9 cellular contexts compared by ENCODE assay signal in genomic region chr11:66958956-66959274, GRCh38. TPM values are rescaled to one million over a fixed set of nuclear protein-coding genes. Genes with fewer than 3 reads are reported as not detected.
A peak's percentile ranks its signal among the peaks of the same experiment; 100 is the strongest.
DNase-seq lines count a peak whose midpoint lies in the region; ATAC-seq and TF ChIP-seq lines count a peak whose summit lies in the region.
"Had no signal": no experiment of that assay in that cellular context is flagged by ENCODE, and none has a peak within 500 bp of the region (broad histone marks: within the 10 kb centered on the region; RNA-seq: fewer than 3 reads in every experiment).

No MANE protein-coding gene starts in this region.

- POLR2A ChIA-PET in WTC11 (lab: Charles Lee), result interaction anchor here (0.6 to 1.9 kb wide), 10 partner anchors 9 to 281 kb away, joined by 3 to 9 read pairs (median 5); partner anchors contain the start of genes C11orf86 and RCE1

- DNase-seq in GM23248 (peak; percentile 15), WTC11 (ENCODE audit: low spot score) (no peak), fibroblast of the aortic adventitia (ENCODE audit: low read depth) (no peak), gastrocnemius medialis (no peak), amygdala (lab: John Stamatoyannopoulos, UW) (no peak), SHP77 treated with DMSO at 0.1 percent for 48 hours (lab: John Stamatoyannopoulos, UW) (no peak)

- H3K9me3 ChIP-seq in GM23248 (ENCODE audit: low read depth) (no peaks in the 10 kb centered on the region), gastrocnemius medialis (no peaks in the 10 kb centered on the region)

- CTCF ChIA-PET in WTC11 (lab: Charles Lee), result interaction anchor here (0.8 to 4.4 kb wide), 11 partner anchors 8 to 493 kb away, joined by 3 to 29 read pairs (median 6); partner anchors contain the start of genes C11orf86, PELI3 and SYT12

- H3K36me3 Mint-ChIP-seq in WTC11, result peaks cover 2% of the 10 kb centered on the region; the same call in 1 of the 2 replicates

- H3K4me3 ChIP-seq in GM23248 (peak overlapping the region; percentile 58), fibroblast of the aortic adventitia (ENCODE audit: low read depth, low read length) (peak overlapping the region; percentile 61), gastrocnemius medialis (peak overlapping the region; percentile 34 to 82 (median 54))

- H3K9ac ChIP-seq in GM23248, result no peak overlapping the region

- H4K20me1 ChIP-seq in GM23248 (ENCODE audit: insufficient read depth), result no peaks in the 10 kb centered on the region

- no peaks in the 10 kb centered on the region for H3K9me2 ChIP-seq in GM23248 (ENCODE audit: insufficient read depth)

- H3K4me2 ChIP-seq in GM23248 (ENCODE audit: unreplicated experiment), result peak overlapping the region; percentile 66

- H3K27me3 ChIP-seq in GM23248 (replicated peaks; ENCODE audit: insufficient read depth), result no peaks in the 10 kb centered on the region
- no peaks in the 10 kb centered on the region for H3K27me3 ChIP-seq in gastrocnemius medialis

- 8 to 14% methylated on average over 10 of the region's 10 CpGs for WGBS in GM23248 (ENCODE audit: low coverage in 1 of 2, low lambda C conversion rate in 2 of 2, missing lambda C conversion rate in 2 of 2), 2 experiments

- peaks cover 17% of the 10 kb centered on the region for H3K27me3 Mint-ChIP-seq in WTC11 (ENCODE audit: low read depth)

- no peak for ATAC-seq in WTC11
- ATAC-seq in gastrocnemius medialis, result no peak
- ATAC-seq in HG03442 (IDR thresholded peaks at IDR 0.05; ENCODE audit: unreplicated experiment), result no peak
- no peak for ATAC-seq in GM18519 (IDR thresholded peaks at IDR 0.05; ENCODE audit: low FRiP score, unreplicated experiment)

- intact Hi-C loops in gastrocnemius medialis (cut with DNase I; ENCODE audit: low total_unique reads), result loop anchor here (1.0 to 5.0 kb wide), 5 partner anchors 67 to 1297 kb away; partner anchors contain the start of genes RCE1 and RELA

- H3K27ac Mint-ChIP-seq in WTC11, result peak overlapping the region; percentile 99

- H3K27ac ChIP-seq in GM23248 (peak overlapping the region; percentile 28), gastrocnemius medialis (peak overlapping the region; percentile 83 to 91 (median 86))

- H3K79me2 ChIP-seq in GM23248 (ENCODE audit: insufficient read depth), result 0 out of 2 replicates have a peak, but pooled peaks cover 3% of the 10 kb centered on the region

- no peaks in the 10 kb centered on the region for H3K36me3 ChIP-seq in GM23248 (ENCODE audit: low read depth)
- H3K36me3 ChIP-seq in gastrocnemius medialis, result no peaks in the 10 kb centered on the region

- no peak for TF ChIP-seq POLR2A in gastrocnemius medialis (IDR thresholded peaks at IDR 0.05)

- no peak for TF ChIP-seq CTCF in WTC11 (IDR thresholded peaks at IDR 0.05)
- TF ChIP-seq CTCF in fibroblast of the aortic adventitia (IDR thresholded peaks at IDR 0.05; ENCODE audit: insufficient read depth, low read length), result no peak
- no peak for TF ChIP-seq CTCF in gastrocnemius medialis (IDR thresholded peaks at IDR 0.05 in 4 of 5, conservative IDR thresholded peaks at IDR 0.05 in 1 of 5)

- H3K9me3 Mint-ChIP-seq in WTC11, result no peaks in the 10 kb centered on the region

- H3K4me1 Mint-ChIP-seq in WTC11, result peaks cover 26% of the 10 kb centered on the region

- in situ Hi-C loops in GM23248 (cut with MboI) (no loop called here), gastrocnemius medialis (cut with MboI; ENCODE audit: low sequenced_read_pairs in 4 of 4) (no loop called here)

- H3F3A ChIP-seq in GM23248 (ENCODE audit: insufficient read depth), result peaks cover 8% of the 10 kb centered on the region; the same call in 1 of the 2 replicates

- H3K4me1 ChIP-seq in GM23248 (ENCODE audit: insufficient read depth) (peaks cover 19% of the 10 kb centered on the region), gastrocnemius medialis (peaks cover 5 to 22% of the 10 kb centered on the region in 2 donors)

- H2AFZ ChIP-seq in GM23248, result peak overlapping the region; percentile 81

- peak overlapping the region; percentile 71 for H3K4me3 Mint-ChIP-seq in WTC11

TF ChIP-seq in WTC11, 78 proteins besides CTCF, POLR2A, EP300 and RAD21:
- no peak for TF ChIP-seq ZNF121 (CRISPR knock-in tag; IDR thresholded peaks at IDR 0.05)
- TF ChIP-seq FOXP1 (CRISPR knock-in tag; IDR thresholded peaks at IDR 0.05; ENCODE audit: borderline replicate concordance), result peak; percentile 10; the same call in 1 of the 2 replicates
- TF ChIP-seq MYBL2 (CRISPR knock-in tag; IDR thresholded peaks at IDR 0.05), result peak; percentile 17
- TF ChIP-seq MAX (CRISPR knock-in tag; IDR thresholded peaks at IDR 0.05), result peak; percentile 63; the same call in 1 of the 2 replicates
- TF ChIP-seq ESRRA (CRISPR knock-in tag; IDR thresholded peaks at IDR 0.05; ENCODE audit: borderline replicate concordance), result peak; percentile 37; the same call in 1 of the 2 replicates

RNA-seq across cellular contexts. Expression of gene PC, which starts 0.7 kb away (rescaled TPM):
- total RNA-seq in GM23248 (2014; rRNA removed; shearing (Covaris generic)), result 16.4 and 23.1 TPM in 2 replicates
- polyA plus RNA-seq in GM23248 (2016; fragmentation: Nextera tagmentation; extraction: Ambion mirVana), result 16.6 and 17.7 TPM in 2 replicates
- total RNA-seq in WTC11 (2021) (22.1 to 27.2 TPM (median 25.6 TPM) in 3 replicates), fibroblast of the aortic adventitia (ENCODE audit: low replicate concordance) (12.7 and 21.5 TPM in 2 replicates), gastrocnemius medialis (10 to 100 TPM; 13.1 to 67.6 (median 32.1) TPM)

RNA-seq across cellular contexts. Expression of gene C11orf86, which starts 16.2 kb away (rescaled TPM):
- total RNA-seq in GM23248 (2014; rRNA removed; shearing (Covaris generic)), result not detected in 2 replicates
- not detected in 2 replicates for polyA plus RNA-seq in GM23248 (2016; fragmentation: Nextera tagmentation; extraction: Ambion mirVana)
- total RNA-seq in WTC11 (2021) (0.44 to 0.87 TPM (median 0.68 TPM) in 3 replicates), fibroblast of the aortic adventitia (ENCODE audit: low replicate concordance) (not detected in 2 replicates), gastrocnemius medialis (not detected)
- total RNA-seq: myocyte had no signal
